8 cellular contexts compared by ENCODE assay signal in the genomic region with DNA sequence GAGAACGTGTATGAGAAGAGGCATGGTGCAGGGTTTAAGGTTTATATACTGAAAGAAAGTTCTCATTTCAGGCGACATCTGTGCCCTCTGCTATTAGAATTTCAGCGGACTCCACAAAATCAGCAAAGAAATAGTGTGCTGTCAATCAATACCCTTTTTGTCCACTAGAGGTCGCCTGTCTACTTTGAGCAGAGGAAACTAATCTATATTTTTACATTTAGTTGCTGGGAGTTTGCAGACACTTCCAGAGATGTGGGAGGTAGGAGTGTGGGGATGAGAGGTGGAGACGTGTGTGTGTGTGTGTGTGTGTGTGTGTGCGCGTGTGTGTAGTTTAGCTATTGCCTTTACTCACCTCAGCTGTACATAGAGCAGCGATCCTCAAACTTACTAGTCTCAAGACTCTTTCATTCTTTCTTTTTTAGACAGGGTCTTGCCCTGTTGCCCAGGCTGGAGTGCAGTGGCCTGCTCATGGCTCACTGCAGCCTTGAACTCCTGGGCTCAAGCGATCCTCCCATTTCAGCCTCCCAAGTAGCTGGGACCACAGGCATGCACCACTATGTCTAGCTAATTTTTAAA. TPM values are rescaled to one million over a fixed set of nuclear protein-coding genes. Genes with fewer than 3 reads are reported as not detected.
DNase-seq lines count a peak whose midpoint lies in the region; ATAC-seq, FAIRE-seq and TF ChIP-seq lines count a peak whose summit lies in the region.

No MANE protein-coding gene starts in this region.

- POLR2A ChIA-PET in H1 (lab: Charles Lee; ENCODE audit: partially characterized antibody): interaction anchor here (0.9 to 1.3 kb wide), 2 partner anchors 9 to 10 kb away, joined by 3 to 5 read pairs; a partner anchor contains a TSS
- POLR2A ChIA-PET in naive thymus-derived CD4-positive, alpha-beta T cell (lab: Charles Lee): interaction anchor here (1.1 kb wide), 1 partner anchor 107 kb away, joined by 3 read pairs; no protein-coding TSS in a partner anchor

- no peak overlapping the region for H2BK20ac ChIP-seq in H1 (ENCODE audit: low read length)

- H2BK5ac ChIP-seq in H1 (ENCODE audit: low read depth, low read length): no peak overlapping the region

- H4K5ac ChIP-seq in H1 (ENCODE audit: insufficient read length, low read depth, low read length): no peak overlapping the region

- H3K36me3 ChIP-seq in SK-N-MC (ENCODE audit: insufficient read depth, low read length): no peaks in the 10 kb centered on the region
- no peaks in the 10 kb centered on the region for H3K36me3 ChIP-seq in H1 (ENCODE audit: control insufficient read depth in 2 of 4, insufficient read depth in 4 of 4, low read length in 3 of 4)
- H3K36me3 ChIP-seq in naive thymus-derived CD4-positive, alpha-beta T cell (ENCODE audit: control insufficient read depth in 2 of 3, insufficient read depth in 3 of 3, low read length in 3 of 3): no peaks in the 10 kb centered on the region

- peaks cover 0 to 16% (median 6%) of the 10 kb centered on the region in 7 donors for H3K4me1 Mint-ChIP-seq in naive thymus-derived CD4-positive, alpha-beta T cell
- peaks cover 19 to 27% of the 10 kb centered on the region in 2 donors for H3K4me1 Mint-ChIP-seq in stimulated activated naive B cell treated with anti-CD40 and anti-IgM and Interleukin-4, amounts not matched to agents 10 μg/mL and 1 μg/mL and 100 μg/mL, for 72 hours

- H4K8ac ChIP-seq in H1 (ENCODE audit: extremely low read depth, insufficient read depth, low read length): no peak overlapping the region

- TF ChIP-seq POLR2A in H1 (IDR thresholded peaks at IDR 0.05; ENCODE audit: control extremely low read depth in 1 of 2, low read depth in 2 of 2, low read length in 2 of 2): no peak

- H3K18ac ChIP-seq in H1 (ENCODE audit: extremely low read depth, low read length): no peak overlapping the region

- WGBS in H1 (ENCODE audit: extremely low coverage in 1 of 2, insufficient coverage in 1 of 2, insufficient read length in 1 of 2, insufficient replicate concordance in 2 of 2, low coverage in 1 of 2, low lambda C conversion rate in 2 of 2, missing lambda C conversion rate in 1 of 2), 2 experiments: 37% methylated on average over 9 of the region's 9 CpGs; no CpG with 5 or more reads in 1 of the 2 experiments

- H2BK12ac ChIP-seq in H1 (ENCODE audit: low read depth, low read length): no peak overlapping the region

- H3K9ac ChIP-seq in SK-N-MC (ENCODE audit: insufficient read length): no peak overlapping the region
- no peak overlapping the region for H3K9ac ChIP-seq in H1 (replicated peaks in 1 of 4; ENCODE audit: extremely low read depth in 1 of 4, low read depth in 3 of 4, low read length in 3 of 4)

- no peak overlapping the region for H2AK5ac ChIP-seq in H1 (ENCODE audit: low read depth, low read length)

- no peaks in the 10 kb centered on the region; a peak in 1 of 7 replicates for H3K27me3 ChIP-seq in H1 (replicated peaks in 1 of 4; ENCODE audit: control insufficient read depth in 3 of 4, extremely low read depth in 1 of 4, insufficient read depth in 3 of 4, low read length in 3 of 4)
- H3K27me3 ChIP-seq in naive thymus-derived CD4-positive, alpha-beta T cell (ENCODE audit: control insufficient read depth in 2 of 2, insufficient read depth in 2 of 2, low read length in 2 of 2): no peaks in the 10 kb centered on the region

- TF ChIP-seq CTCF in H1 (IDR thresholded peaks at IDR 0.05; ENCODE audit: control extremely low read depth in 1 of 3, insufficient read depth in 1 of 3, low read depth in 1 of 3, low read length in 3 of 3): peak in 2 of 3 experiments; percentile 64 to 74; a peak in 3 of 4 replicates

- peak; percentile 72 for ATAC-seq in naive thymus-derived CD4-positive, alpha-beta T cell
- ATAC-seq in stimulated activated naive B cell treated with anti-CD40 and anti-IgM and Interleukin-4, amounts not matched to agents 10 μg/mL and 1 μg/mL and 100 μg/mL, for 72 hours (replicated peaks): no peak
- ATAC-seq in HG03469 (IDR thresholded peaks at IDR 0.05; ENCODE audit: unreplicated experiment): no peak

- H3K4me3 ChIP-seq in SK-N-MC: no peak overlapping the region
- no peak overlapping the region for H3K4me3 ChIP-seq in H1 (ENCODE audit: extremely low read depth in 1 of 4, insufficient read depth in 2 of 4, low read depth in 3 of 4, low read length in 4 of 4)
- no peak overlapping the region for H3K4me3 ChIP-seq in naive thymus-derived CD4-positive, alpha-beta T cell (ENCODE audit: low read length)

- no peak for TF ChIP-seq EP300 in H1 (IDR thresholded peaks at IDR 0.05; ENCODE audit: borderline replicate concordance in 1 of 2, low read depth in 2 of 2, low read length in 2 of 2)

- no peak overlapping the region for H3K56ac ChIP-seq in H1 (replicated peaks; ENCODE audit: insufficient read length, low read depth, low read length)

- H3K14ac ChIP-seq in H1 (ENCODE audit: insufficient read length): no peak overlapping the region

- H2BK15ac ChIP-seq in H1 (ENCODE audit: low read length): no peak overlapping the region; the same call in 1 of the 2 replicates

- DNase-seq in stimulated activated CD4-positive, alpha-beta T cell treated with anti-CD3 and anti-CD28 coated beads, Interleukin-4, amount 100 ng/mL, for 24 hours: peak; percentile 72
- DNase-seq in stimulated activated CD4-positive, alpha-beta T cell treated with anti-CD3 and anti-CD28 coated beads, Interleukin-4, amount 100 ng/mL, for 4 hours: no peak
- peak; percentile 87 for DNase-seq in NAMALWA (ENCODE audit: low spot score)
- DNase-seq in SK-N-MC (ENCODE audit: low read depth, low spot score): peak; percentile 56
- DNase-seq in H1 (ENCODE audit: low read depth in 1 of 2, low spot score in 2 of 2): peak in 1 of 2 experiments; percentile 60
- DNase-seq in naive thymus-derived CD4-positive, alpha-beta T cell: peak in 7 of 9 donors; percentile 32 to 78 (median 61)
- DNase-seq in stimulated activated naive B cell treated with anti-CD40 and anti-IgM and Interleukin-4, amounts not matched to agents 10 μg/mL and 1 μg/mL and 100 μg/mL, for 72 hours: no peak

- CTCF ChIA-PET in H1 (lab: Charles Lee; ENCODE audit: partially characterized antibody): interaction anchor here (0.6 to 7.2 kb wide), 22 partner anchors 9 to 678 kb away, joined by 3 to 90 read pairs (median 4); no protein-coding TSS in a partner anchor
- CTCF ChIA-PET in naive thymus-derived CD4-positive, alpha-beta T cell (lab: Charles Lee): interaction anchor here (1.4 kb wide), 2 partner anchors 9 to 107 kb away, joined by 5 to 6 read pairs; no protein-coding TSS in a partner anchor

- intact Hi-C loops in naive thymus-derived CD4-positive, alpha-beta T cell (cut with micrococcal nuclease): loop anchor here (1.0 kb wide), 2 partner anchors 10 to 107 kb away; a partner anchor contains a TSS

- no peaks in the 10 kb centered on the region for H3K27me3 Mint-ChIP-seq in naive thymus-derived CD4-positive, alpha-beta T cell
- no peaks in the 10 kb centered on the region for H3K27me3 Mint-ChIP-seq in stimulated activated naive B cell treated with anti-CD40 and anti-IgM and Interleukin-4, amounts not matched to agents 10 μg/mL and 1 μg/mL and 100 μg/mL, for 72 hours

- H3K23ac ChIP-seq in H1 (ENCODE audit: insufficient read length): no peak overlapping the region

- H4K20me1 ChIP-seq in H1 (replicated peaks in 1 of 2; ENCODE audit: control insufficient read depth in 1 of 2, insufficient read depth in 2 of 2, low read length in 2 of 2): no peaks in the 10 kb centered on the region

- H3K36me3 Mint-ChIP-seq in naive thymus-derived CD4-positive, alpha-beta T cell: peaks cover 0 to 4% (median 3%) of the 10 kb centered on the region in 5 donors
- peaks cover 0 to 3% of the 10 kb centered on the region in 2 donors for H3K36me3 Mint-ChIP-seq in stimulated activated naive B cell treated with anti-CD40 and anti-IgM and Interleukin-4, amounts not matched to agents 10 μg/mL and 1 μg/mL and 100 μg/mL, for 72 hours

- no peak overlapping the region for H3K4me2 ChIP-seq in H1 (ENCODE audit: insufficient read depth in 1 of 2, low read depth in 2 of 2, low read length in 2 of 2)

- peak; percentile 58 to 65 for TF ChIP-seq RAD21 in H1 (IDR thresholded peaks at IDR 0.05 in 1 of 2, conservative IDR thresholded peaks at IDR 0.05 in 1 of 2; ENCODE audit: low read depth in 2 of 2, low read length in 2 of 2)

- no peak overlapping the region for H4K91ac ChIP-seq in H1 (replicated peaks; ENCODE audit: insufficient read length, low read length)

- H3K79me1 ChIP-seq in H1 (ENCODE audit: low read depth, low read length): no peaks in the 10 kb centered on the region

- no peak overlapping the region for H3K4me3 Mint-ChIP-seq in naive thymus-derived CD4-positive, alpha-beta T cell
- H3K4me3 Mint-ChIP-seq in stimulated activated naive B cell treated with anti-CD40 and anti-IgM and Interleukin-4, amounts not matched to agents 10 μg/mL and 1 μg/mL and 100 μg/mL, for 72 hours: no peak overlapping the region

- H2BK120ac ChIP-seq in H1 (replicated peaks; ENCODE audit: low read depth, low read length): no peak overlapping the region

- no peaks in the 10 kb centered on the region for H3K23me2 ChIP-seq in H1 (ENCODE audit: low read depth, low read length)

- H3K27ac ChIP-seq in SK-N-MC (no peak overlapping the region), H1 (ENCODE audit: low read depth, low read length) (no peak overlapping the region)
- H3K27ac ChIP-seq in naive thymus-derived CD4-positive, alpha-beta T cell (ENCODE audit: low read depth, low read length): no peak overlapping the region

- FAIRE-seq in H1 (lab: Jason Lieb, UNC): no peak

- H3K9me3 ChIP-seq in SK-N-MC (ENCODE audit: low read depth, low read length): no peaks in the 10 kb centered on the region
- H3K9me3 ChIP-seq in H1 (ENCODE audit: insufficient read depth in 2 of 2, low read depth in 1 of 2, low read length in 1 of 2): peaks cover 0 to 3% of the 10 kb centered on the region in 2 experiments; a peak in 1 of 4 replicates
- H3K9me3 ChIP-seq in naive thymus-derived CD4-positive, alpha-beta T cell (ENCODE audit: control insufficient read depth in 2 of 3, low read length in 3 of 3): no peaks in the 10 kb centered on the region

- H3K9me3 Mint-ChIP-seq in naive thymus-derived CD4-positive, alpha-beta T cell: no peaks in the 10 kb centered on the region
- H3K9me3 Mint-ChIP-seq in stimulated activated naive B cell treated with anti-CD40 and anti-IgM and Interleukin-4, amounts not matched to agents 10 μg/mL and 1 μg/mL and 100 μg/mL, for 72 hours: peaks cover 0 to 3% of the 10 kb centered on the region in 2 donors

- H3K79me2 ChIP-seq in H1 (ENCODE audit: control insufficient read depth in 1 of 2, insufficient read depth in 2 of 2, low read length in 2 of 2): no peaks in the 10 kb centered on the region

- no peak overlapping the region for H2AFZ ChIP-seq in H1 (ENCODE audit: low read length)

- no peak overlapping the region for H3K4ac ChIP-seq in H1 (replicated peaks; ENCODE audit: insufficient read length, low read depth, low read length)

- H3K4me1 ChIP-seq in H1 (replicated peaks in 1 of 4; ENCODE audit: control insufficient read depth in 3 of 4, insufficient read depth in 4 of 4, low read length in 3 of 4): no peaks in the 10 kb centered on the region; a peak in 2 of 7 replicates
- no peaks in the 10 kb centered on the region for H3K4me1 ChIP-seq in naive thymus-derived CD4-positive, alpha-beta T cell (ENCODE audit: control insufficient read depth in 2 of 2, insufficient read depth in 2 of 2, low read length in 2 of 2)

- H3K27ac Mint-ChIP-seq in naive thymus-derived CD4-positive, alpha-beta T cell: no peak overlapping the region
- H3K27ac Mint-ChIP-seq in stimulated activated naive B cell treated with anti-CD40 and anti-IgM and Interleukin-4, amounts not matched to agents 10 μg/mL and 1 μg/mL and 100 μg/mL, for 72 hours: no peak overlapping the region

RNA-seq across cellular contexts. Expression of a gene that starts 9.7 kb away (rescaled TPM):
- total RNA-seq in H1 (2021; fragmentation: NEBNext Ultra II Directional; extraction: Animal tissue kit (Norgen Biotek cat#: 25700)): 3.4 and 4.4 TPM in 2 replicates
- polyA plus RNA-seq in H1 (2011; rRNA removed): 2.6 and 3.9 TPM in 2 replicates
- polyA plus RNA-seq in H1 (2011; cell fraction: cytosol; rRNA removed): 1.9 TPM
- polyA plus RNA-seq in H1 (2011; cell fraction: nucleus; rRNA removed): 4.5 TPM
- polyA plus RNA-seq in H1 (2012, experiment 1 of 2): 3.1 to 5.1 TPM (median 4.6 TPM) in 4 replicates
- polyA plus RNA-seq in H1 (2012, experiment 2 of 2): 1.00 TPM
- 4.0 TPM for polyA plus RNA-seq in H1 (2013, experiment 1 of 2)
- 4.1 TPM for polyA plus RNA-seq in H1 (2013, experiment 2 of 2)
- 0.59 TPM in 1 of 2 replicates, not detected in the other for polyA minus RNA-seq in H1 (2011; rRNA and poly(A)+ RNA removed)
- 1.2 TPM for polyA minus RNA-seq in H1 (2011; cell fraction: cytosol; rRNA and poly(A)+ RNA removed)
- polyA minus RNA-seq in H1 (2011; cell fraction: nucleus; rRNA and poly(A)+ RNA removed): 1.9 TPM
- total RNA-seq in naive thymus-derived CD4-positive, alpha-beta T cell: 10 to 100 TPM; 11.6 to 21.7 (median 16.7) TPM
- polyA plus RNA-seq in naive thymus-derived CD4-positive, alpha-beta T cell: 1 to 10 TPM; 2.3 to 3.0 TPM

RNA-seq across cellular contexts. Expression of a gene that starts 25.2 kb away (rescaled TPM):
- total RNA-seq in H1 (2021; fragmentation: NEBNext Ultra II Directional; extraction: Animal tissue kit (Norgen Biotek cat#: 25700)): 0.21 TPM in 1 of 2 replicates, not detected in the other
- polyA plus RNA-seq in H1 (2011; rRNA removed): 0.20 and 0.33 TPM in 2 replicates
- polyA plus RNA-seq in H1 (2011; cell fraction: cytosol; rRNA removed): 0.17 TPM
- polyA plus RNA-seq in H1 (2011; cell fraction: nucleus; rRNA removed): 0.39 TPM
- polyA plus RNA-seq in H1 (2012, experiment 1 of 2): 0.09 to 0.25 TPM in 2 of 4 replicates, not detected in the others
- 0.07 TPM for polyA plus RNA-seq in H1 (2012, experiment 2 of 2)
- polyA plus RNA-seq in H1 (2013, experiment 1 of 2): 0.08 TPM
- polyA plus RNA-seq in H1 (2013, experiment 2 of 2): 0.13 TPM
- not detected in 2 replicates for polyA minus RNA-seq in H1 (2011; rRNA and poly(A)+ RNA removed)
- polyA minus RNA-seq in H1 (2011; cell fraction: cytosol; rRNA and poly(A)+ RNA removed): not detected
- polyA minus RNA-seq in H1 (2011; cell fraction: nucleus; rRNA and poly(A)+ RNA removed): not detected
- 100 to 1,000 TPM in 1 of 5 experiments, 10 to 100 TPM in 1, 1 to 10 TPM in 3; 3.7 to 205 (median 7.0) TPM for total RNA-seq in naive thymus-derived CD4-positive, alpha-beta T cell
- polyA plus RNA-seq in naive thymus-derived CD4-positive, alpha-beta T cell: under 1 TPM in 1 of 2 donors, not detected in 1; 0.14 TPM

RNA-seq across cellular contexts. Expression of a gene that starts 28.1 kb away (rescaled TPM):
- total RNA-seq in H1 (2021; fragmentation: NEBNext Ultra II Directional; extraction: Animal tissue kit (Norgen Biotek cat#: 25700)): 25.7 and 29.8 TPM in 2 replicates
- 3.7 and 7.0 TPM in 2 replicates for polyA plus RNA-seq in H1 (2011; rRNA removed)
- polyA plus RNA-seq in H1 (2011; cell fraction: cytosol; rRNA removed): 8.7 TPM
- 11.6 TPM for polyA plus RNA-seq in H1 (2011; cell fraction: nucleus; rRNA removed)
- polyA plus RNA-seq in H1 (2012, experiment 1 of 2): 18.0 to 31.1 TPM (median 28.0 TPM) in 4 replicates
- 17.9 TPM for polyA plus RNA-seq in H1 (2012, experiment 2 of 2)
- 13.5 TPM for polyA plus RNA-seq in H1 (2013, experiment 1 of 2)
- 12.8 TPM for polyA plus RNA-seq in H1 (2013, experiment 2 of 2)
- 2.9 and 3.3 TPM in 2 replicates for polyA minus RNA-seq in H1 (2011; rRNA and poly(A)+ RNA removed)
- 4.3 TPM for polyA minus RNA-seq in H1 (2011; cell fraction: cytosol; rRNA and poly(A)+ RNA removed)
- polyA minus RNA-seq in H1 (2011; cell fraction: nucleus; rRNA and poly(A)+ RNA removed): 5.3 TPM
- 10 to 100 TPM; 41.9 to 80.0 (median 51.4) TPM for total RNA-seq in naive thymus-derived CD4-positive, alpha-beta T cell
- polyA plus RNA-seq in naive thymus-derived CD4-positive, alpha-beta T cell: 10 to 100 TPM in 1 of 2 donors, 1 to 10 TPM in 1; 8.5 to 13.0 TPM

RNA-seq across cellular contexts. Expression of a gene that starts 47.6 kb away (rescaled TPM):
- 0.15 TPM in 1 of 2 replicates, not detected in the other for total RNA-seq in H1 (2021; fragmentation: NEBNext Ultra II Directional; extraction: Animal tissue kit (Norgen Biotek cat#: 25700))
- polyA plus RNA-seq in H1 (2011; rRNA removed): 0.06 and 0.08 TPM in 2 replicates
- polyA plus RNA-seq in H1 (2011; cell fraction: cytosol; rRNA removed): 0.16 TPM
- polyA plus RNA-seq in H1 (2011; cell fraction: nucleus; rRNA removed): 0.46 TPM
- polyA plus RNA-seq in H1 (2012, experiment 1 of 2): 0.08 to 0.18 TPM in 2 of 4 replicates, not detected in the others
- polyA plus RNA-seq in H1 (2012, experiment 2 of 2): not detected
- 0.34 TPM for polyA plus RNA-seq in H1 (2013, experiment 1 of 2)
- 0.28 TPM for polyA plus RNA-seq in H1 (2013, experiment 2 of 2)
- 0.03 and 0.12 TPM in 2 replicates for polyA minus RNA-seq in H1 (2011; rRNA and poly(A)+ RNA removed)
- polyA minus RNA-seq in H1 (2011; cell fraction: cytosol; rRNA and poly(A)+ RNA removed): not detected
- polyA minus RNA-seq in H1 (2011; cell fraction: nucleus; rRNA and poly(A)+ RNA removed): 1.3 TPM
- total RNA-seq in naive thymus-derived CD4-positive, alpha-beta T cell: 10 to 100 TPM in 1 of 5 experiments, 1 to 10 TPM in 1, under 1 TPM in 3; 0.14 to 16.8 (median 0.34) TPM
- polyA plus RNA-seq in naive thymus-derived CD4-positive, alpha-beta T cell: not detected

RNA-seq across cellular contexts. Expression of a gene that starts 53.4 kb away (rescaled TPM):
- 21.6 and 23.3 TPM in 2 replicates for total RNA-seq in H1 (2021; fragmentation: NEBNext Ultra II Directional; extraction: Animal tissue kit (Norgen Biotek cat#: 25700))
- polyA plus RNA-seq in H1 (2011; rRNA removed): 13.2 and 26.4 TPM in 2 replicates
- 17.9 TPM for polyA plus RNA-seq in H1 (2011; cell fraction: cytosol; rRNA removed)
- polyA plus RNA-seq in H1 (2011; cell fraction: nucleus; rRNA removed): 24.4 TPM
- polyA plus RNA-seq in H1 (2012, experiment 1 of 2): 21.4 to 25.1 TPM (median 23.4 TPM) in 4 replicates
- 18.5 TPM for polyA plus RNA-seq in H1 (2012, experiment 2 of 2)
- 7.7 TPM for polyA plus RNA-seq in H1 (2013, experiment 1 of 2)
- 7.8 TPM for polyA plus RNA-seq in H1 (2013, experiment 2 of 2)
- polyA minus RNA-seq in H1 (2011; rRNA and poly(A)+ RNA removed): 3.1 and 5.8 TPM in 2 replicates
- 18.3 TPM for polyA minus RNA-seq in H1 (2011; cell fraction: cytosol; rRNA and poly(A)+ RNA removed)
- 17.6 TPM for polyA minus RNA-seq in H1 (2011; cell fraction: nucleus; rRNA and poly(A)+ RNA removed)
- 10 to 100 TPM; 13.7 to 42.0 (median 22.5) TPM for total RNA-seq in naive thymus-derived CD4-positive, alpha-beta T cell
- 10 to 100 TPM in 1 of 2 donors, 1 to 10 TPM in 1; 8.5 to 13.8 TPM for polyA plus RNA-seq in naive thymus-derived CD4-positive, alpha-beta T cell

Comparison
In these comparisons a context has a peak if more than half of its experiments do, and no peak if none do; other contexts are left out.
1. DNase-seq: peak in stimulated activated CD4-positive, alpha-beta T cell treated with anti-CD3 and anti-CD28 coated beads, Interleukin-4, amount 100 ng/mL, for 24 hours (single experiment), NAMALWA (single experiment), SK-N-MC (single experiment) and naive thymus-derived CD4-positive, alpha-beta T cell (7 of 9); none in stimulated activated CD4-positive, alpha-beta T cell treated with anti-CD3 and anti-CD28 coated beads, Interleukin-4, amount 100 ng/mL, for 4 hours (0 of 2) and stimulated activated naive B cell treated with anti-CD40 and anti-IgM and Interleukin-4, amounts not matched to agents 10 μg/mL and 1 μg/mL and 100 μg/mL, for 72 hours (single experiment).